1 cellular context compared by ENCODE assay signal in the genomic region with DNA sequence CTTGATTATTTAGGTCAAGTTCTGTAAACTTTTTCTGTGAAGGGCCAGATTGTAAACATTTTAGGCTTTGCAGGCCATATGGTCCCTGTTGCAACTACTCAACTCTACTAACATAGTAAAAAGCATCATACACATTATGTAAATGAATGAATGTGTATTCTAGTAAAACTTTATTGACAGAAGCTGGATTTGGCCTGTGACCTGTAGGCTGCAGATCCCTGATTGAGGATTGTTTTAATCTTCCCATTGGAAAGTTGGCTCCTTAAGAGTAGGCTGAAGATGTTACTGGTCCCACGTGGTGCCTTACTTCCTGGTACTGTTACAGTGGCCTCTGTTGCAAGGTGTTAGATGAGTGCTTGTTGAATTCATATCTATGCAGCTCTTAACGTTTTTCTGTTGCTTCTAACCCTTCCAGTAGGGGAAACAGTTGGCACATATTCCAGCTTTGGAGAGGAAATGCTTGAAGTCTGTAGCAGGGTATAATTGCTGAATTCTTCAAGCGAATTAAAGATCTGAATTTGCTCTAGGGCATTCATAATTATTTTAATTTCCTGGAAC.
TF ChIP-seq lines count a peak whose summit lies in the region.

No MANE protein-coding gene starts in this region.

TF ChIP-seq in HepG2, 621 proteins besides CTCF, POLR2A, EP300 and RAD21:
- TF ChIP-seq ZNF629 (CRISPR knock-in tag; conservative IDR thresholded peaks at IDR 0.05) (no peak), ZNF160 (CRISPR knock-in tag; IDR thresholded peaks at IDR 0.05) (no peak), ELF3 (CRISPR knock-in tag; IDR thresholded peaks at IDR 0.05) (0 out of 2 replicates have a peak, but pooled peaks have one; percentile 11), ZNF781 (CRISPR knock-in tag; IDR thresholded peaks at IDR 0.05; ENCODE audit: borderline replicate concordance, not compliant biosample characterization) (no peak)
- TF ChIP-seq, protein P1, sequence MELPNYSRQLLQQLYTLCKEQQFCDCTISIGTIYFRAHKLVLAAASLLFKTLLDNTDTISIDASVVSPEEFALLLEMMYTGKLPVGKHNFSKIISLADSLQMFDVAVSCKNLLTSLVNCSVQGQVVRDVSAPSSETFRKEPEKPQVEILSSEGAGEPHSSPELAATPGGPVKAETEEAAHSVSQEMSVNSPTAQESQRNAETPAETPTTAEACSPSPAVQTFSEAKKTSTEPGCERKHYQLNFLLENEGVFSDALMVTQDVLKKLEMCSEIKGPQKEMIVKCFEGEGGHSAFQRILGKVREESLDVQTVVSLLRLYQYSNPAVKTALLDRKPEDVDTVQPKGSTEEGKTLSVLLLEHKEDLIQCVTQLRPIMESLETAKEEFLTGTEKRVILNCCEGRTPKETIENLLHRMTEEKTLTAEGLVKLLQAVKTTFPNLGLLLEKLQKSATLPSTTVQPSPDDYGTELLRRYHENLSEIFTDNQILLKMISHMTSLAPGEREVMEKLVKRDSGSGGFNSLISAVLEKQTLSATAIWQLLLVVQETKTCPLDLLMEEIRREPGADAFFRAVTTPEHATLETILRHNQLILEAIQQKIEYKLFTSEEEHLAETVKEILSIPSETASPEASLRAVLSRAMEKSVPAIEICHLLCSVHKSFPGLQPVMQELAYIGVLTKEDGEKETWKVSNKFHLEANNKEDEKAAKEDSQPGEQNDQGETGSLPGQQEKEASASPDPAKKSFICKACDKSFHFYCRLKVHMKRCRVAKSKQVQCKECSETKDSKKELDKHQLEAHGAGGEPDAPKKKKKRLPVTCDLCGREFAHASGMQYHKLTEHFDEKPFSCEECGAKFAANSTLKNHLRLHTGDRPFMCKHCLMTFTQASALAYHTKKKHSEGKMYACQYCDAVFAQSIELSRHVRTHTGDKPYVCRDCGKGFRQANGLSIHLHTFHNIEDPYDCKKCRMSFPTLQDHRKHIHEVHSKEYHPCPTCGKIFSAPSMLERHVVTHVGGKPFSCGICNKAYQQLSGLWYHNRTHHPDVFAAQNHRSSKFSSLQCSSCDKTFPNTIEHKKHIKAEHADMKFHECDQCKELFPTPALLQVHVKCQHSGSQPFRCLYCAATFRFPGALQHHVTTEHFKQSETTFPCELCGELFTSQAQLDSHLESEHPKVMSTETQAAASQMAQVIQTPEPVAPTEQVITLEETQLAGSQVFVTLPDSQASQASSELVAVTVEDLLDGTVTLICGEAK (IDR thresholded peaks at IDR 0.05) = no peak
- TF ChIP-seq, protein P1 (CRISPR knock-in tag; IDR thresholded peaks at IDR 0.05) = peak; percentile 56; the same call in 1 of the 2 replicates
